Comparison of ENCODE assay signal across 1 cellular context in the genomic region with DNA sequence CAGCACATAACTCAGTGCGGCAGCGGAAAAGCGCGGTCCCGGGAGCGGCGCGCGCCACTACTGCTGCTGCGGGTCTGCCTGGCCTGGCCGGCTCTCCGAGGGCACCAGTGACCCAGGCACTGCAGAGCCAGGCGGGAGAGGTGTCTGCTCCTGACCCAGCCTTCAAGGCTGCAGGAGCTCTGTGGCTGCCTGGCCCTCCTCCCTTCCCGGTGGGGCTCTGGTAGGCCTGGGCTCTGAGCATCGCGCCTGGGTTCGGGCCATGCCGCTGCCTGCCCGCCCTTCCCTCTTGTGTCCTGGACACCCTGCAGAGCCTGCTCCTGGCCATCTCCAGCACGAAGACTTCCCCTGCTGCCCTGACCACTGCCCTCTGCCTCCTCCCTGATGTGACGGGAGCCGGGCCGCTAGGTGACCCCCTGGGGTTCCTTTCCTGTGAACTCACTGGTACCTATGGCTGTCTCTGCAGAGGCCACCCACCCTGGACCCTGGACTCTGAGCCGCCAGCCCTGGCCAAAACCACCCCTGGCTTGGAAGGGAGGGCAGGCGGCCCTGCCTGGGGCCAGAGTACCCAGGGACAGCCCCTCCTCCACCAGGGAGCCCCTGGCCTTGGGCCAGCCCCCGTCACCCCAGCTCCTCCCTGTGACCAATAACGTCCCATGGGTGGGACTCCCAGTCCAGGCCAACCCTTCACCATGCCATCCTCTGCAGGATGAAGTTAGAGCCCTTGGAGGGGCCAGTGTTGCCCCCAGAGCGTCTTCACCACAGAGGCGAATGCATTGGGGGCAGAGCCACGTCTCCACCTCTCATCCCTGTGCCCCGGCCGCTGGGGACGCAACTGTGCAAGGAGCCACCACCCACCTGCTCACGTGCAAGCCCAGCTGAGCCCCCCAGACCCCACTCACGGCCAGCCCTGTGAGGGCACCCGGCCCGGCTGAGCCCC.
TF ChIP-seq lines count a peak whose summit lies in the region.

No MANE protein-coding gene starts in this region.

TF ChIP-seq in GM23338, 12 proteins besides CTCF, POLR2A, EP300 and RAD21 (continued from another document):
- TF ChIP-seq ZNF462 (CRISPR knock-in tag; IDR thresholded peaks at IDR 0.05): no peak
- no peak for TF ChIP-seq ZNF114 (CRISPR knock-in tag; IDR thresholded peaks at IDR 0.05)
- TF ChIP-seq ZNF331 (CRISPR knock-in tag; IDR thresholded peaks at IDR 0.05; ENCODE audit: low read depth): no peak
- TF ChIP-seq REST (IDR thresholded peaks at IDR 0.05; ENCODE audit: unreplicated experiment): no peak
TF ChIP-seq in GM23338: peak in this region for 0.
